In genomic region chr16:10964039-10964890, GRCh38 we compare ENCODE assay signal across 8 cellular contexts. TPM values are rescaled to one million over a fixed set of nuclear protein-coding genes. Genes with fewer than 3 reads are reported as not detected.
A peak's percentile ranks its signal among the peaks of the same experiment; 100 is the strongest.
DNase-seq lines count a peak whose midpoint lies in the region; ATAC-seq and TF ChIP-seq lines count a peak whose summit lies in the region.

No MANE protein-coding gene starts in this region.

- H3K27me3 ChIP-seq in BLaER1 treated with 17β-estradiol and CSF1 and Interleukin-3, amounts not matched to agents 10 nM and 100 nM, result no peaks in the 10 kb centered on the region
- no peaks in the 10 kb centered on the region for H3K27me3 ChIP-seq in neural progenitor cell

- H3K27ac Mint-ChIP-seq in neural progenitor cell, result no peak overlapping the region

- no peaks in the 10 kb centered on the region for H3K9me3 ChIP-seq in BLaER1 treated with 17β-estradiol and CSF1 and Interleukin-3, amounts not matched to agents 10 nM and 100 nM (replicated peaks in 1 of 11)
- H3K9me3 ChIP-seq in KOPT-K1 (ENCODE audit: insufficient read depth, low read length, poor library complexity, severe bottlenecking) (no peaks in the 10 kb centered on the region), neural progenitor cell (ENCODE audit: low read depth) (no peaks in the 10 kb centered on the region)

- H3K9me3 Mint-ChIP-seq in neural progenitor cell, result no peaks in the 10 kb centered on the region

- H3K4me1 ChIP-seq in BLaER1 treated with 17β-estradiol and CSF1 and Interleukin-3, amounts not matched to agents 10 nM and 100 nM, result peaks cover 14 to 39% (median 26%) of the 10 kb centered on the region in 10 experiments
- H3K4me1 ChIP-seq in neural progenitor cell, result no peaks in the 10 kb centered on the region

- H3F3A ChIP-seq in neural progenitor cell (ENCODE audit: low read depth), result no peaks in the 10 kb centered on the region

- no peak overlapping the region for H3K4me3 Mint-ChIP-seq in neural progenitor cell

- peaks cover 5% of the 10 kb centered on the region for H3K4me1 Mint-ChIP-seq in neural progenitor cell

- TF ChIP-seq CTCF in fibroblast of mammary gland (conservative IDR thresholded peaks at IDR 0.05; ENCODE audit: control insufficient read depth, insufficient read depth, low read depth, low read length) (peak; percentile 93), neural progenitor cell (IDR thresholded peaks at IDR 0.05) (peak; percentile 94)

- no peaks in the 10 kb centered on the region for H3K36me3 Mint-ChIP-seq in neural progenitor cell

- DNase-seq in RPMI7951 (ENCODE audit: low read depth) (peak; percentile 87), fibroblast of mammary gland (ENCODE audit: low read depth) (peak; percentile 82), neural progenitor cell (ENCODE audit: low spot score) (peak; percentile 90), stromal cell of bone marrow (ENCODE audit: low read depth) (peak; percentile 68)
- peak; percentile 67 to 70 for DNase-seq in activated T-helper 1 cell treated with anti-CD3 and anti-CD28 coated beads, Interleukin-2, amount 50 U/mL, for 16 hours (ENCODE audit: low read depth in 1 of 2, low spot score in 1 of 2)

- H2AFZ ChIP-seq in neural progenitor cell (replicated peaks), result peak overlapping the region; percentile 51

- no peak overlapping the region for H3K4me3 ChIP-seq in BLaER1 treated with 17β-estradiol and CSF1 and Interleukin-3, amounts not matched to agents 10 nM and 100 nM
- H3K4me3 ChIP-seq in fibroblast of mammary gland (ENCODE audit: control insufficient read depth, low read depth, low read length) (no peak overlapping the region), neural progenitor cell (no peak overlapping the region)

- peak overlapping the region; percentile 47 to 70 (median 64) for H3K4me2 ChIP-seq in BLaER1 treated with 17β-estradiol and CSF1 and Interleukin-3, amounts not matched to agents 10 nM and 100 nM
- H3K4me2 ChIP-seq in neural progenitor cell, result no peak overlapping the region

- peak overlapping the region in 1 of 11 experiments; percentile 51; a peak in 3 of 22 replicates for H3K9ac ChIP-seq in BLaER1 treated with 17β-estradiol and CSF1 and Interleukin-3, amounts not matched to agents 10 nM and 100 nM
- no peak overlapping the region for H3K9ac ChIP-seq in neural progenitor cell

- H4K20me1 ChIP-seq in BLaER1 treated with 17β-estradiol and CSF1 and Interleukin-3, amounts not matched to agents 10 nM and 100 nM, result peaks cover 11 to 83% (median 54%) of the 10 kb centered on the region in 11 experiments; a peak in 18 of 22 replicates
- no peaks in the 10 kb centered on the region for H4K20me1 ChIP-seq in neural progenitor cell (ENCODE audit: low read depth)

- no peaks in the 10 kb centered on the region for H3K27me3 Mint-ChIP-seq in neural progenitor cell (ENCODE audit: insufficient read depth, low read depth)

- peaks cover 53 to 87% (median 68%) of the 10 kb centered on the region in 11 experiments for H3K36me3 ChIP-seq in BLaER1 treated with 17β-estradiol and CSF1 and Interleukin-3, amounts not matched to agents 10 nM and 100 nM
- peaks cover 50% of the 10 kb centered on the region for H3K36me3 ChIP-seq in KOPT-K1 (ENCODE audit: insufficient read depth, low read length)
- H3K36me3 ChIP-seq in neural progenitor cell, result no peaks in the 10 kb centered on the region

- H3K79me2 ChIP-seq in neural progenitor cell (ENCODE audit: low read depth), result no peaks in the 10 kb centered on the region

- peak overlapping the region in 2 of 11 experiments; percentile 12 to 28; a peak in 2 of 22 replicates for H3K27ac ChIP-seq in BLaER1 treated with 17β-estradiol and CSF1 and Interleukin-3, amounts not matched to agents 10 nM and 100 nM
- peak overlapping the region; percentile 34 for H3K27ac ChIP-seq in KOPT-K1 (ENCODE audit: low read depth, low read length, poor library complexity, severe bottlenecking)
- H3K27ac ChIP-seq in neural progenitor cell, result no peak overlapping the region

- ATAC-seq in GM19455 (IDR thresholded peaks at IDR 0.05; ENCODE audit: unreplicated experiment), result peak; percentile 47

RNA-seq across cellular contexts. Expression of gene CLEC16A, which starts 19.9 kb away (rescaled TPM):
- 8.7 and 8.8 TPM in 2 replicates for total RNA-seq in RPMI7951 (2014; rRNA removed; shearing (Covaris generic))
- total RNA-seq in neural progenitor cell (ENCODE audit: low replicate concordance), result 7.8 and 11.9 TPM in 2 replicates

RNA-seq across cellular contexts. Expression of gene DEXI, which starts 22.0 kb away (rescaled TPM):
- 39.4 and 44.8 TPM in 2 replicates for total RNA-seq in RPMI7951 (2014; rRNA removed; shearing (Covaris generic))
- total RNA-seq in neural progenitor cell (ENCODE audit: low replicate concordance), result 16.4 and 45.9 TPM in 2 replicates
